9 cellular contexts compared by ENCODE assay signal in genomic region chr4:40750461-40751258, GRCh38. TPM values are rescaled to one million over a fixed set of nuclear protein-coding genes. Genes with fewer than 3 reads are reported as not detected.
DNase-seq lines count a peak whose midpoint lies in the region; ATAC-seq and TF ChIP-seq lines count a peak whose summit lies in the region.
"Had no signal": no experiment of that assay in that cellular context is flagged by ENCODE, and none has a peak within 500 bp of the region (broad histone marks: within the 10 kb centered on the region; RNA-seq: fewer than 3 reads in every experiment).

No MANE protein-coding gene starts in this region.

- H3K27me3 Mint-ChIP-seq in CD8-positive, alpha-beta T cell (ENCODE audit: low read depth), result peaks cover 37% of the 10 kb centered on the region
- H3K27me3 Mint-ChIP-seq in IgD-negative memory B cell, result peaks cover 14% of the 10 kb centered on the region
- peaks cover 18% of the 10 kb centered on the region for H3K27me3 Mint-ChIP-seq in nephron (ENCODE audit: low read depth)

- no peak for TF ChIP-seq CTCF in CD8-positive, alpha-beta T cell (IDR thresholded peaks at IDR 0.05)
- TF ChIP-seq CTCF in nephron (IDR thresholded peaks at IDR 0.05; ENCODE audit: unreplicated experiment in 3 of 3) (no peak), omental fat pad (IDR thresholded peaks at IDR 0.05) (no peak)

- CTCF ChIA-PET in CD8-positive, alpha-beta T cell (lab: Charles Lee), result no interaction called here

- peaks cover 10% of the 10 kb centered on the region for H3K27me3 ChIP-seq in CD8-positive, alpha-beta T cell (ENCODE audit: insufficient read depth, low read length)
- no peaks in the 10 kb centered on the region for H3K27me3 ChIP-seq in endocrine pancreas (ENCODE audit: control insufficient read depth, insufficient read depth, low read length)

- peaks cover 2% of the 10 kb centered on the region for H3K9me3 Mint-ChIP-seq in CD8-positive, alpha-beta T cell
- H3K9me3 Mint-ChIP-seq in IgD-negative memory B cell (peaks cover 0 to 2% (median 2%) of the 10 kb centered on the region in 3 donors), nephron (peaks cover 3% of the 10 kb centered on the region)

- no peaks in the 10 kb centered on the region for H3K36me3 Mint-ChIP-seq in CD8-positive, alpha-beta T cell
- peaks cover 2% of the 10 kb centered on the region for H3K36me3 Mint-ChIP-seq in IgD-negative memory B cell
- H3K36me3 Mint-ChIP-seq in nephron (ENCODE audit: low read depth), result peaks cover 10% of the 10 kb centered on the region

- no peak overlapping the region for H3K27ac ChIP-seq in CD8-positive, alpha-beta T cell (ENCODE audit: low read depth, low read length)

- no peaks in the 10 kb centered on the region for H3K9me3 ChIP-seq in CD8-positive, alpha-beta T cell (ENCODE audit: low read length)
- H3K9me3 ChIP-seq in endocrine pancreas (ENCODE audit: control insufficient read depth, low read length), result no peaks in the 10 kb centered on the region

- POLR2A ChIA-PET in CD8-positive, alpha-beta T cell (lab: Charles Lee), result no interaction called here

- peak; percentile 14 for ATAC-seq in CD8-positive, alpha-beta T cell
- ATAC-seq in GM19324 (IDR thresholded peaks at IDR 0.05; ENCODE audit: low FRiP score, unreplicated experiment), result no peak
- ATAC-seq in omental fat pad (ENCODE audit: low FRiP score), result no peak

- peaks cover 5% of the 10 kb centered on the region for H3K4me1 Mint-ChIP-seq in CD8-positive, alpha-beta T cell (ENCODE audit: low read depth)
- peaks cover 2 to 5% (median 5%) of the 10 kb centered on the region in 3 donors for H3K4me1 Mint-ChIP-seq in IgD-negative memory B cell
- peaks cover 13% of the 10 kb centered on the region for H3K4me1 Mint-ChIP-seq in nephron

- no peaks in the 10 kb centered on the region for H3K36me3 ChIP-seq in CD8-positive, alpha-beta T cell (ENCODE audit: insufficient read depth, low read length)
- H3K36me3 ChIP-seq in endocrine pancreas (ENCODE audit: control insufficient read depth, insufficient read depth, low read length), result no peaks in the 10 kb centered on the region

- intact Hi-C loops in CD8-positive, alpha-beta T cell (cut with DNase I, micrococcal nuclease), result no loop called here

- no peaks in the 10 kb centered on the region for H3K4me1 ChIP-seq in CD8-positive, alpha-beta T cell (ENCODE audit: insufficient read depth, low read length)
- H3K4me1 ChIP-seq in endocrine pancreas (ENCODE audit: control insufficient read depth, insufficient read depth, low read length), result no peaks in the 10 kb centered on the region

- H3K27ac Mint-ChIP-seq in CD8-positive, alpha-beta T cell, result no peak overlapping the region
- H3K27ac Mint-ChIP-seq in IgD-negative memory B cell (peak overlapping the region in 2 of 3 donors; percentile 69 to 80), nephron (peak overlapping the region; percentile 65 to 90 (median 75))

- no peak for DNase-seq in CD8-positive, alpha-beta T cell
- DNase-seq in hepatic stellate cell (ENCODE audit: low spot score), result no peak
- no peak for DNase-seq in omental fat pad (ENCODE audit: low spot score)
- DNase-seq in CD1c-positive myeloid dendritic cell (ENCODE audit: extremely low spot score), result no peak

- peak overlapping the region; percentile 39 for H3K4me3 ChIP-seq in CD8-positive, alpha-beta T cell (ENCODE audit: low read depth, low read length)
- peak overlapping the region; percentile 77 for H3K4me3 ChIP-seq in endocrine pancreas (ENCODE audit: control insufficient read depth, insufficient read depth, low read length)

- peak overlapping the region; percentile 74 for H3K4me3 Mint-ChIP-seq in CD8-positive, alpha-beta T cell
- H3K4me3 Mint-ChIP-seq in IgD-negative memory B cell, result peak overlapping the region; percentile 76 to 92 (median 83)
- peak overlapping the region; percentile 82 to 93 (median 90) for H3K4me3 Mint-ChIP-seq in nephron

- H3K9ac ChIP-seq in endocrine pancreas (ENCODE audit: control insufficient read depth, insufficient read depth, low read length), result peak overlapping the region; percentile 68

RNA-seq across cellular contexts. Expression of gene NSUN7, which starts 0.9 kb away (rescaled TPM):
- under 1 TPM; 0.14 to 0.35 TPM for total RNA-seq in CD8-positive, alpha-beta T cell
- polyA plus RNA-seq in IgD-negative memory B cell, result 1.1 TPM
- total RNA-seq in omental fat pad, result 1 to 10 TPM; 1.1 to 6.0 (median 1.3) TPM
- total RNA-seq: HT1080 had no signal
